ENCODE assay signal across 8 cellular contexts in genomic region chr4:24582235-24582863, GRCh38. TPM values are rescaled to one million over a fixed set of nuclear protein-coding genes. Genes with fewer than 3 reads are reported as not detected.
DNase-seq lines count a peak whose midpoint lies in the region; ATAC-seq and TF ChIP-seq lines count a peak whose summit lies in the region.

No MANE protein-coding gene starts in this region.

- TF ChIP-seq CTCF in foreskin fibroblast (IDR thresholded peaks at IDR 0.05; ENCODE audit: low read depth, low read length): no peak

- H3K36me3 ChIP-seq in H7 (replicated peaks; ENCODE audit: control insufficient read depth, insufficient read depth, low read length): no peaks in the 10 kb centered on the region; the same call in none of the 2 replicates

- peak; percentile 13 for DNase-seq in H7
- DNase-seq in T-helper 17 cell: no peak
- peak in 1 of 2 donors; percentile 32 for DNase-seq in foreskin fibroblast
- DNase-seq in skeletal muscle cell (ENCODE audit: low read depth): no peak
- no peak for DNase-seq in DMS53 treated with DMSO at 0.1 percent for 48 hours (lab: John Stamatoyannopoulos, UW; ENCODE audit: unreplicated experiment)
- no peak for DNase-seq in COLO829 (ENCODE audit: low spot score)
- no peak for DNase-seq in NCI-H2081 treated with DMSO at 0.1 percent for 48 hours (lab: John Stamatoyannopoulos, UW)

- peaks cover 4% of the 10 kb centered on the region for H3K36me3 Mint-ChIP-seq in T-helper 17 cell (ENCODE audit: low read depth)

- no peaks in the 10 kb centered on the region for H3K27me3 Mint-ChIP-seq in T-helper 17 cell

- no peaks in the 10 kb centered on the region for H3K9me3 ChIP-seq in T-helper 17 cell (ENCODE audit: control insufficient read depth, low read length, poor library complexity, severe bottlenecking)

- H3K27me3 ChIP-seq in H7 (ENCODE audit: control insufficient read depth, insufficient read depth, low read length): no peaks in the 10 kb centered on the region

- H3K4me3 ChIP-seq in H7 (ENCODE audit: insufficient read depth, low read depth, low read length) (peak overlapping the region; percentile 99), foreskin fibroblast (ENCODE audit: low read depth in 1 of 2, low read length in 2 of 2) (peak overlapping the region; percentile 97 to 98), skeletal muscle cell (ENCODE audit: low read depth, low read length) (peak overlapping the region; percentile 99)

- peak overlapping the region; percentile 98 for H3K27ac Mint-ChIP-seq in T-helper 17 cell

- peaks cover 42% of the 10 kb centered on the region for H3K4me1 Mint-ChIP-seq in T-helper 17 cell

- ATAC-seq in T-helper 17 cell (no peak), GM21360 (IDR thresholded peaks at IDR 0.05; ENCODE audit: unreplicated experiment) (no peak)

- H3K4me3 Mint-ChIP-seq in T-helper 17 cell: peak overlapping the region; percentile 100

RNA-seq across cellular contexts. Expression of gene DHX15, which starts 2.0 kb away (rescaled TPM):
- total RNA-seq in H7 (2014; rRNA removed; shearing (Covaris generic)): 245 and 292 TPM in 2 replicates
- 100 to 1,000 TPM; 138 to 178 TPM for total RNA-seq in T-helper 17 cell
